In genomic region chr7:100655908-100656674, GRCh38 we compare ENCODE assay signal across 1 cellular context.
TF ChIP-seq lines count a peak whose summit lies in the region.

Gene ACTL6B (minus strand): TSS chr7:100656448. CDS start chr7:100656354, 94 bp downstream.

TF ChIP-seq in HepG2, 621 proteins besides CTCF, POLR2A, EP300 and RAD21 (continued from another document and continues in another):
- TF ChIP-seq ZBTB44 (CRISPR knock-in tag; IDR thresholded peaks at IDR 0.05) (no peak; the same call in 1 of the 2 replicates), EED (CRISPR knock-in tag; IDR thresholded peaks at IDR 0.05) (peak; percentile 79; the same call in 1 of the 2 replicates), ZBTB14 (CRISPR knock-in tag; IDR thresholded peaks at IDR 0.05) (no peak), ZNF180 (CRISPR knock-in tag; IDR thresholded peaks at IDR 0.05; ENCODE audit: borderline replicate concordance, low read depth) (no peak), TBX2 (CRISPR knock-in tag; IDR thresholded peaks at IDR 0.05; ENCODE audit: borderline replicate concordance) (peak; percentile 59; the same call in 1 of the 2 replicates), ZNF556 (CRISPR knock-in tag; IDR thresholded peaks at IDR 0.05; ENCODE audit: borderline replicate concordance) (no peak), ZNF331 (CRISPR knock-in tag; IDR thresholded peaks at IDR 0.05) (peak; percentile 58; the same call in 1 of the 2 replicates), ZNF281 (CRISPR knock-in tag; IDR thresholded peaks at IDR 0.05; ENCODE audit: borderline replicate concordance) (peak; percentile 58; the same call in 1 of the 2 replicates), SPEN (CRISPR knock-in tag; IDR thresholded peaks at IDR 0.05; ENCODE audit: low read depth) (peak; percentile 39; the same call in 1 of the 2 replicates), SETDB1 (CRISPR knock-in tag; IDR thresholded peaks at IDR 0.05; ENCODE audit: borderline replicate concordance) (no peak), ZNF850 (CRISPR knock-in tag; conservative IDR thresholded peaks at IDR 0.05) (no peak), FOXK1 (CRISPR knock-in tag; IDR thresholded peaks at IDR 0.05; ENCODE audit: borderline replicate concordance, low read depth) (no peak), ZNF280D (CRISPR knock-in tag; IDR thresholded peaks at IDR 0.05) (0 out of 2 replicates have a peak, but pooled peaks have one; percentile 40), HOXA5 (CRISPR knock-in tag; IDR thresholded peaks at IDR 0.05) (peak; percentile 90), ZBTB20 (CRISPR knock-in tag; IDR thresholded peaks at IDR 0.05; ENCODE audit: borderline replicate concordance, low read depth) (peak; percentile 86; the same call in 1 of the 2 replicates), GATA4 (IDR thresholded peaks at IDR 0.05; ENCODE audit: borderline replicate concordance, low read depth) (no peak), ZNF33B (CRISPR knock-in tag; IDR thresholded peaks at IDR 0.05) (0 out of 2 replicates have a peak, but pooled peaks have one; percentile 66), ZNF747 (CRISPR knock-in tag; IDR thresholded peaks at IDR 0.05; ENCODE audit: borderline replicate concordance) (peak; percentile 73; the same call in 1 of the 2 replicates), ESRRA (CRISPR knock-in tag; IDR thresholded peaks at IDR 0.05; ENCODE audit: low read depth) (no peak), DR1 (CRISPR knock-in tag; IDR thresholded peaks at IDR 0.05) (no peak), NFE2L1 (CRISPR knock-in tag; IDR thresholded peaks at IDR 0.05; ENCODE audit: borderline replicate concordance) (no peak), SIN3B (IDR thresholded peaks at IDR 0.05; ENCODE audit: low read length) (no peak), ZBED4 (CRISPR knock-in tag; IDR thresholded peaks at IDR 0.05; ENCODE audit: borderline replicate concordance) (peak; percentile 59; the same call in 1 of the 2 replicates), ADNP (CRISPR knock-in tag; IDR thresholded peaks at IDR 0.05) (no peak), FOXP4 (CRISPR knock-in tag; IDR thresholded peaks at IDR 0.05) (no peak), PITX1 (CRISPR knock-in tag; IDR thresholded peaks at IDR 0.05) (peak; percentile 73), ZBTB2 (CRISPR knock-in tag; IDR thresholded peaks at IDR 0.05; ENCODE audit: low read depth) (no peak), ZNF232 (CRISPR knock-in tag; IDR thresholded peaks at IDR 0.05; ENCODE audit: borderline replicate concordance) (peak; percentile 91; the same call in 1 of the 2 replicates), SSRP1 (CRISPR knock-in tag; IDR thresholded peaks at IDR 0.05) (no peak), HCFC1 (IDR thresholded peaks at IDR 0.05; ENCODE audit: low read depth, low read length) (no peak), FOXO4 (CRISPR knock-in tag; conservative IDR thresholded peaks at IDR 0.05) (no peak), ZBTB34 (CRISPR knock-in tag; IDR thresholded peaks at IDR 0.05) (no peak), ZNF678 (CRISPR knock-in tag; IDR thresholded peaks at IDR 0.05) (no peak), HDAC1 (CRISPR knock-in tag; IDR thresholded peaks at IDR 0.05) (peak; percentile 70), ZNF33A (CRISPR knock-in tag; IDR thresholded peaks at IDR 0.05; ENCODE audit: borderline replicate concordance) (no peak), ZNF552 (CRISPR knock-in tag; IDR thresholded peaks at IDR 0.05; ENCODE audit: borderline replicate concordance) (0 out of 2 replicates have a peak, but pooled peaks have one; percentile 42), GATAD1 (CRISPR knock-in tag; IDR thresholded peaks at IDR 0.05) (peak; percentile 55), TCF12 (IDR thresholded peaks at IDR 0.05) (no peak), TCF12 (CRISPR knock-in tag; IDR thresholded peaks at IDR 0.05) (0 out of 2 replicates have a peak, but pooled peaks have one; percentile 56), GLMP (CRISPR knock-in tag; IDR thresholded peaks at IDR 0.05; ENCODE audit: borderline replicate concordance) (no peak)
